ENCODE assay signal across 31 cellular contexts in the genomic region with DNA sequence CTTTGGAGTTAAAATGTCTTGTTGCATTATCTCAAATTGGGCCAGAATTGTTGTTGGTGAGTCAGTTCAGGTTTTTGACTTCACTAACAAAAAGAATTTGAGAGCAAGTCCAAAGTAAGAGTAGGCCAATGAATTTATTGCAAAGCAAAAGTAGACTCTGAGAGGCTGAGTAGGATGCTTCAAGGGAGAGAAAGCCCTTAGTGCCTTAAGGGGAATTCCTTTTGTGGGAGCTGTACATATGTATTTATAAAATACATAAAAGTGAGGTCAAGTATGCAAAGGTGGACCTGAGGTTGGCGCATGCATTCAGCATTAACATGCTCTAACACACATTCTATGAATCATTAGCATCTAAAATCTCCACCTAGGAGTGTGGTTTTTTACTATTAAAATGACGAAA.
DNase-seq lines count a peak whose midpoint lies in the region; ATAC-seq and TF ChIP-seq lines count a peak whose summit lies in the region.
"Had no signal": no experiment of that assay in that cellular context is flagged by ENCODE, and none has a peak within 500 bp of the region (broad histone marks: within the 10 kb centered on the region; RNA-seq: fewer than 3 reads in every experiment).

No MANE protein-coding gene starts in this region.

- POLR2A ChIA-PET in AG04449 (lab: Yijun Ruan, JAX) = no interaction called here

- no peak overlapping the region for H3K4me2 ChIP-seq in GM23338
- H3K4me2 ChIP-seq: A549, smooth muscle cell had no signal

- H3F3A ChIP-seq in GM23338 (replicated peaks; ENCODE audit: low read depth) = no peaks in the 10 kb centered on the region

- peaks cover 3% of the 10 kb centered on the region for H3K27me3 Mint-ChIP-seq in GM23338 (ENCODE audit: insufficient read depth, low read depth, poor library complexity)
- no peaks in the 10 kb centered on the region for H3K27me3 Mint-ChIP-seq in effector memory CD8-positive, alpha-beta T cell
- H3K27me3 Mint-ChIP-seq: activated naive CD4-positive, alpha-beta T cell treated with anti-CD3 and anti-CD28 coated beads, Interleukin-2, amount 10 ng/mL, durations not matched to agents 7 days and 5 days; brain; CD8-positive, alpha-beta memory T cell had no signal

- no peak for TF ChIP-seq CTCF in AG04449 (IDR thresholded peaks at IDR 0.05; ENCODE audit: insufficient read depth, low read length, missing control alignments)
- TF ChIP-seq CTCF in GM23338 (conservative IDR thresholded peaks at IDR 0.05; ENCODE audit: low read depth in 2 of 2) = no peak
- no peak for TF ChIP-seq CTCF in RWPE2 (IDR thresholded peaks at IDR 0.05; ENCODE audit: poor library complexity, severe bottlenecking)

- H3K9me3 Mint-ChIP-seq in GM23338 = 0 out of 3 replicates have a peak, but pooled peaks cover 3% of the 10 kb centered on the region
- peaks cover 0 to 3% of the 10 kb centered on the region in 2 donors for H3K9me3 Mint-ChIP-seq in effector memory CD8-positive, alpha-beta T cell

- H3K9me2 ChIP-seq in GM23338 (ENCODE audit: insufficient read depth) = no peaks in the 10 kb centered on the region

- peaks cover 4% of the 10 kb centered on the region for H3K4me1 Mint-ChIP-seq in GM23338
- H3K4me1 Mint-ChIP-seq in effector memory CD8-positive, alpha-beta T cell (ENCODE audit: low read depth in 2 of 2) = no peaks in the 10 kb centered on the region
- H3K4me1 Mint-ChIP-seq: activated naive CD4-positive, alpha-beta T cell treated with anti-CD3 and anti-CD28 coated beads, Interleukin-2, amount 10 ng/mL, durations not matched to agents 7 days and 5 days; brain; CD8-positive, alpha-beta memory T cell had no signal

- H3K4me3 ChIP-seq in AG04449 (ENCODE audit: low read depth, low read length) (no peak overlapping the region), GM23338 (no peak overlapping the region), RWPE2 (ENCODE audit: severe bottlenecking) (no peak overlapping the region)
- H3K4me3 ChIP-seq: A549, adrenal gland, GM12878, HAP-1, SK-N-MC, smooth muscle cell, testis had no signal

- no peak overlapping the region for H3K27ac Mint-ChIP-seq in GM23338
- H3K27ac Mint-ChIP-seq in effector memory CD8-positive, alpha-beta T cell = no peak overlapping the region
- H3K27ac Mint-ChIP-seq: activated CD8-positive, alpha-beta T cell treated with anti-CD3 and anti-CD28 coated beads, Interleukin-2, amount 10 ng/mL, durations not matched to agents 7 days and 5 days; activated naive CD4-positive, alpha-beta T cell treated with anti-CD3 and anti-CD28 coated beads, Interleukin-2, amount 10 ng/mL, durations not matched to agents 7 days and 5 days; brain; CD8-positive, alpha-beta memory T cell had no signal

- H4K20me1 ChIP-seq in GM23338 (replicated peaks; ENCODE audit: insufficient read depth) = no peaks in the 10 kb centered on the region

- H3K9me3 ChIP-seq in RWPE2 (ENCODE audit: severe bottlenecking) = no peaks in the 10 kb centered on the region
- H3K9me3 ChIP-seq: A549, adrenal gland, BE2C, HAP-1, testis had no signal

- H3K36me3 ChIP-seq in GM23338 (ENCODE audit: insufficient read depth) = no peaks in the 10 kb centered on the region; the same call in 1 of the 2 replicates
- H3K36me3 ChIP-seq in RWPE2 (ENCODE audit: low read depth) = no peaks in the 10 kb centered on the region
- H3K36me3 ChIP-seq: adrenal gland, BE2C, HAP-1 had no signal

- CTCF ChIA-PET in AG04449 (lab: Yijun Ruan, JAX) = no interaction called here

- DNase-seq in AG04449 (ENCODE audit: low read depth, low spot score) = peak; percentile 4
- no peak for DNase-seq in GM23338 (ENCODE audit: low spot score)
- DNase-seq in RWPE2 (ENCODE audit: low spot score) = peak; percentile 76
- DNase-seq in glomerular visceral epithelial cell (ENCODE audit: extremely low spot score) = peak; percentile 8
- no peak for DNase-seq in superior temporal gyrus (ENCODE audit: extremely low spot score)
- DNase-seq in NCI-H345 treated with DMSO at 0.1 percent for 48 hours (lab: John Stamatoyannopoulos, UW; ENCODE audit: unreplicated experiment) = no peak
- no peak for DNase-seq in activated CD4-positive, alpha-beta T cell treated with anti-CD3 and anti-CD28 coated beads, Interleukin-2, amount 50 U/mL, for 48 hours
- no peak for DNase-seq in effector memory CD8-positive, alpha-beta T cell
- DNase-seq: activated CD8-positive, alpha-beta T cell treated with anti-CD3 and anti-CD28 coated beads, Interleukin-2, amount 10 ng/mL, durations not matched to agents 7 days and 5 days; activated naive CD4-positive, alpha-beta T cell treated with anti-CD3 and anti-CD28 coated beads, Interleukin-2, amount 10 ng/mL, durations not matched to agents 7 days and 5 days; adrenal gland; BE2C; CD8-positive, alpha-beta memory T cell; DMS 273 treated with DMSO at 0.1 percent for 48 hours; glutamatergic neuron; KG1; left ventricle myocardium superior; NCI-H2029; NCI-H2227 treated with DMSO at 0.1 percent for 48 hours; right cardiac atrium; stimulated activated CD4-positive, alpha-beta T cell treated with anti-CD3 and anti-CD28 coated beads, Interleukin-1b, Interleukin-23, amount 100 ng/mL, for 48 hours; stimulated activated naive CD8-positive, alpha-beta T cell treated with anti-CD3 and anti-CD28 coated beads, Interleukin-15, Interleukin-2, amounts not matched to agents 100 U/mL and 50 U/mL, for 24 hours; T-helper 2 cell; testis had no signal

- H3K4me3 Mint-ChIP-seq in GM23338 = no peak overlapping the region
- no peak overlapping the region for H3K4me3 Mint-ChIP-seq in effector memory CD8-positive, alpha-beta T cell
- H3K4me3 Mint-ChIP-seq: activated CD8-positive, alpha-beta T cell treated with anti-CD3 and anti-CD28 coated beads, Interleukin-2, amount 10 ng/mL, durations not matched to agents 7 days and 5 days; activated naive CD4-positive, alpha-beta T cell treated with anti-CD3 and anti-CD28 coated beads, Interleukin-2, amount 10 ng/mL, durations not matched to agents 7 days and 5 days; brain; CD8-positive, alpha-beta memory T cell had no signal

- no peak overlapping the region for H3K27ac ChIP-seq in GM23338 (ENCODE audit: low read depth)
- H3K27ac ChIP-seq in RWPE2 (ENCODE audit: poor library complexity, severe bottlenecking) = peak overlapping the region; percentile 98
- H3K27ac ChIP-seq: A549, adrenal gland, SK-N-MC, testis had no signal

- H3K4me1 ChIP-seq in GM23338 (ENCODE audit: insufficient read depth) (0 out of 2 replicates have a peak, but pooled peaks cover 4% of the 10 kb centered on the region), RWPE2 (ENCODE audit: insufficient read depth, poor library complexity, severe bottlenecking) (peaks cover 35% of the 10 kb centered on the region)
- H3K4me1 ChIP-seq: A549, adrenal gland, BE2C, HAP-1, testis had no signal

- H3K27me3 ChIP-seq in GM23338 (ENCODE audit: insufficient read depth) (no peaks in the 10 kb centered on the region), RWPE2 (ENCODE audit: insufficient read depth, poor library complexity, severe bottlenecking) (no peaks in the 10 kb centered on the region)
- H3K27me3 ChIP-seq: adrenal gland, BE2C, testis had no signal

- H3K36me3 Mint-ChIP-seq in GM23338 (ENCODE audit: low read depth) = peaks cover 2% of the 10 kb centered on the region; the same call in 1 of the 3 replicates
- no peaks in the 10 kb centered on the region for H3K36me3 Mint-ChIP-seq in effector memory CD8-positive, alpha-beta T cell (ENCODE audit: insufficient read depth)
- H3K36me3 Mint-ChIP-seq: activated naive CD4-positive, alpha-beta T cell treated with anti-CD3 and anti-CD28 coated beads, Interleukin-2, amount 10 ng/mL, durations not matched to agents 7 days and 5 days; brain; CD8-positive, alpha-beta memory T cell had no signal

- no peaks in the 10 kb centered on the region for H3K79me2 ChIP-seq in GM23338 (replicated peaks; ENCODE audit: insufficient read depth)

- peak overlapping the region; percentile 86; the same call in 1 of the 2 replicates for H2AFZ ChIP-seq in GM23338

- no peak for ATAC-seq in GM23338
- ATAC-seq in RWPE2 (ENCODE audit: low read depth) = peak; percentile 93
- ATAC-seq in effector memory CD8-positive, alpha-beta T cell (replicated peaks) = no peak
- ATAC-seq: A549; activated CD4-positive, CD25-positive, alpha-beta regulatory T cell treated with anti-CD3 and anti-CD28 coated beads, Interleukin-2, amount 50 U/mL, for 24 hours; activated CD8-positive, alpha-beta T cell treated with anti-CD3 and anti-CD28 coated beads, Interleukin-2, amount 10 ng/mL, durations not matched to agents 7 days and 5 days; GM12878; left ventricle myocardium superior; right cardiac atrium; stimulated activated naive CD8-positive, alpha-beta T cell treated with anti-CD3 and anti-CD28 coated beads, Interleukin-15, Interleukin-2, amounts not matched to agents 100 U/mL and 50 U/mL, for 24 hours had no signal

TF ChIP-seq in GM23338, 12 proteins besides CTCF, POLR2A, EP300 and RAD21 (continues in another document):
- TF ChIP-seq EZH2 (IDR thresholded peaks at IDR 0.05; ENCODE audit: low read depth, unreplicated experiment) = no peak
- no peak for TF ChIP-seq STAT1 (IDR thresholded peaks at IDR 0.05; ENCODE audit: unreplicated experiment)
- no peak for TF ChIP-seq POLR2AphosphoS5 (IDR thresholded peaks at IDR 0.05; ENCODE audit: low read depth)
- TF ChIP-seq ETS1 (IDR thresholded peaks at IDR 0.05) = no peak

Comparison
In these comparisons a context has a peak if more than half of its experiments do, and no peak if none do; other contexts are left out.
1. DNase-seq: peak in AG04449 (single experiment), RWPE2 (single experiment) and glomerular visceral epithelial cell (single experiment); none in GM23338 (single experiment), superior temporal gyrus (single experiment), NCI-H345 treated with DMSO at 0.1 percent for 48 hours (single experiment), activated CD4-positive, alpha-beta T cell treated with anti-CD3 and anti-CD28 coated beads, Interleukin-2, amount 50 U/mL, for 48 hours (0 of 2) and effector memory CD8-positive, alpha-beta T cell (0 of 3).